In the genomic region with DNA sequence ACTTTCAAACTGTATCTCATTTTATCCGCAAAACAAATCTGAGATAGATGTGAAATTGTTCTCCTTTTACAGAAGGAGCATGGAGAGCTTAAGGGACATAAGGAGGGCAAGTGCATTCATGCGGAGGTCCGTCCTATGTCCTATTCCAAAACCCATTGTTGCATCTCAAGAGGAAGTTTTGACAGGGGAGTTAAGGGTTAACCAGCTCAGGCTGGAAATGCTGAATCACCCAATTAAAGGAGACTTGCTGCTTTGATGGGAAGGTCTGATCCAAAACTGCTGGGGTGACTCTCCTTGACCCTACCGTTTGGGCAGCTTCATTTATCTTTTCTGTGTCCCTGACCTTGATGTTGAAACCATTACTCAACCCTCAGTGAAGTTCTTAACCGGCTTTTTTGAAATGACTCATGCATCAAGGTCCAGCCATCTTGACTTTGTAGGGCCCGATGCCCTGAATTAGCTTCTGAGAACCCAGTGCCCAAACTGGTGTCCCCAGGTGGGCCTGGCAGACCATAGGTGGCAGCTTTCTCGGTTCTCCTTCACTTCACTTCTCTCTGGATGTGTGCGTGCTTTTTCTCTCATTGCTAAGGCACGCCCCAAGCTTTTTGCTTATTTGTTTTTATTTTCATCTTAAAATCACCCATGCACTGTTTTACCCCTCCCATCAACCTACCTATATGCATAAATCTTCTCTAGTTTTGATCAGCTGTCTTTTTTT, we compare ENCODE assay signal across 10 cellular contexts. TPM values are rescaled to one million over a fixed set of nuclear protein-coding genes. Genes with fewer than 3 reads are reported as not detected.
DNase-seq lines count a peak whose midpoint lies in the region; ATAC-seq, FAIRE-seq and TF ChIP-seq lines count a peak whose summit lies in the region.
"Had no signal": no experiment of that assay in that cellular context is flagged by ENCODE, and none has a peak within 500 bp of the region (broad histone marks: within the 10 kb centered on the region; RNA-seq: fewer than 3 reads in every experiment).

No MANE protein-coding gene starts in this region.

- H3K27ac ChIP-seq in coronary artery, result no peak overlapping the region
- H3K27ac ChIP-seq in suprapubic skin, result no peak overlapping the region
- H3K27ac ChIP-seq: heart left ventricle had no signal

- peak; percentile 84 for ATAC-seq in HG02588 (IDR thresholded peaks at IDR 0.05; ENCODE audit: unreplicated experiment)

- no peak for TF ChIP-seq EP300 in suprapubic skin (IDR thresholded peaks at IDR 0.05)

- DNase-seq in GM06990 (ENCODE audit: extremely low read depth, insufficient read length) (peak; percentile 54), OCI-M1 (lab: John Stamatoyannopoulos, UW) (peak; percentile 99), fibroblast of the aortic adventitia (ENCODE audit: low read depth) (peak; percentile 95), urothelium cell line (ENCODE audit: low spot score) (peak; percentile 71), coronary artery (ENCODE audit: low spot score) (no peak), NCI-H1694 (lab: John Stamatoyannopoulos, UW) (no peak), suprapubic skin (ENCODE audit: low spot score in 2 of 2) (no peak)
- DNase-seq: heart left ventricle had no signal

- H3K27me3 ChIP-seq in GM06990 (replicated peaks; ENCODE audit: control insufficient read depth, insufficient read depth, low read length) (no peaks in the 10 kb centered on the region), suprapubic skin (no peaks in the 10 kb centered on the region)
- H3K27me3 ChIP-seq: heart left ventricle had no signal

- peaks cover 14% of the 10 kb centered on the region for H3K4me1 ChIP-seq in suprapubic skin

- FAIRE-seq in urothelium cell line (lab: Jason Lieb, UNC), result no peak

- WGBS in suprapubic skin, result 61% methylated on average over 9 of the region's 9 CpGs

- H3K9me3 ChIP-seq in suprapubic skin, result no peaks in the 10 kb centered on the region

- no peak for TF ChIP-seq POLR2A in suprapubic skin (IDR thresholded peaks at IDR 0.05)

- H3K36me3 ChIP-seq in GM06990 (ENCODE audit: control insufficient read depth, insufficient read depth, low read length), result no peaks in the 10 kb centered on the region
- no peaks in the 10 kb centered on the region for H3K36me3 ChIP-seq in suprapubic skin
- H3K36me3 ChIP-seq: heart left ventricle had no signal

- no peak overlapping the region for H3K4me3 ChIP-seq in GM06990 (replicated peaks; ENCODE audit: low read depth, low read length)
- no peak overlapping the region for H3K4me3 ChIP-seq in fibroblast of the aortic adventitia (ENCODE audit: low read depth, low read length)
- no peak overlapping the region for H3K4me3 ChIP-seq in coronary artery
- no peak overlapping the region for H3K4me3 ChIP-seq in suprapubic skin
- H3K4me3 ChIP-seq: heart left ventricle had no signal

- TF ChIP-seq CTCF in GM06990 (IDR thresholded peaks at IDR 0.05; ENCODE audit: insufficient read depth, low read length, poor library complexity, severe bottlenecking) (no peak), fibroblast of the aortic adventitia (IDR thresholded peaks at IDR 0.05; ENCODE audit: insufficient read depth, low read length) (no peak), coronary artery (IDR thresholded peaks at IDR 0.05) (no peak), suprapubic skin (IDR thresholded peaks at IDR 0.05) (no peak)

RNA-seq across cellular contexts. Expression of gene TXNDC2, which starts 15.9 kb away (rescaled TPM):
- total RNA-seq in fibroblast of the aortic adventitia (ENCODE audit: low replicate concordance) (0.16 and 0.27 TPM in 2 replicates), suprapubic skin (not detected)
- total RNA-seq: heart left ventricle, urinary bladder had no signal

RNA-seq across cellular contexts. Expression of gene VAPA, which starts 43.9 kb away (rescaled TPM):
- total RNA-seq in fibroblast of the aortic adventitia (ENCODE audit: low replicate concordance), result 324 and 436 TPM in 2 replicates
- 100 to 1,000 TPM; 182 to 244 (median 212) TPM for total RNA-seq in suprapubic skin

Comparison
In these comparisons a context has a peak if more than half of its experiments do, and no peak if none do; other contexts are left out.
1. DNase-seq: peak in GM06990 (single experiment), OCI-M1 (single experiment), fibroblast of the aortic adventitia (single experiment) and urothelium cell line (single experiment); none in coronary artery (single experiment), NCI-H1694 (single experiment) and suprapubic skin (0 of 2).